ENCODE assay signal across 1 cellular context in the genomic region with DNA sequence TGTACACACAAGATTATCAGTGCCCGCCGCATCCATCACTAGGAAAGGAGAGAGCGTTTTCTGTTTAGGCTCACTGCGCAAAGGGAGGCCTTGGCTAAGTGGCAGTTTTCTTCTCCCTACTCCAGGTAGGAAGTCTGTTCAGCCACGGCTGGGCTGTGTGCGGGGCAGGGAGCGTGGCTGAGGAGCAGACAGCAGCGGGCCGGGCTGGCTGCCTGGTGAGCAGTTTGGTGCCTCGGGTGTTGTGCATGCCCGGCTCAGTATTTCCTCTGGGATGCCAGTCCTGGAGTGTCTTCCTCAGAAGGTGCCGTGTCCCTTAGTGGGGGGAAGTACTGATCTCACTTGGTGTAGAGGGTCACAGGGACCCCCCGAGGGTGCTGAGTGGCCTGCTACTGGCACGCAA.
TF ChIP-seq lines count a peak whose summit lies in the region.

No MANE protein-coding gene starts in this region.

TF ChIP-seq in SK-N-SH treated with all-trans-retinoic acid at 6 μM for 48 hours, 23 proteins besides CTCF, POLR2A, EP300 and RAD21 (continued from another document):
- TF ChIP-seq, protein P1, sequence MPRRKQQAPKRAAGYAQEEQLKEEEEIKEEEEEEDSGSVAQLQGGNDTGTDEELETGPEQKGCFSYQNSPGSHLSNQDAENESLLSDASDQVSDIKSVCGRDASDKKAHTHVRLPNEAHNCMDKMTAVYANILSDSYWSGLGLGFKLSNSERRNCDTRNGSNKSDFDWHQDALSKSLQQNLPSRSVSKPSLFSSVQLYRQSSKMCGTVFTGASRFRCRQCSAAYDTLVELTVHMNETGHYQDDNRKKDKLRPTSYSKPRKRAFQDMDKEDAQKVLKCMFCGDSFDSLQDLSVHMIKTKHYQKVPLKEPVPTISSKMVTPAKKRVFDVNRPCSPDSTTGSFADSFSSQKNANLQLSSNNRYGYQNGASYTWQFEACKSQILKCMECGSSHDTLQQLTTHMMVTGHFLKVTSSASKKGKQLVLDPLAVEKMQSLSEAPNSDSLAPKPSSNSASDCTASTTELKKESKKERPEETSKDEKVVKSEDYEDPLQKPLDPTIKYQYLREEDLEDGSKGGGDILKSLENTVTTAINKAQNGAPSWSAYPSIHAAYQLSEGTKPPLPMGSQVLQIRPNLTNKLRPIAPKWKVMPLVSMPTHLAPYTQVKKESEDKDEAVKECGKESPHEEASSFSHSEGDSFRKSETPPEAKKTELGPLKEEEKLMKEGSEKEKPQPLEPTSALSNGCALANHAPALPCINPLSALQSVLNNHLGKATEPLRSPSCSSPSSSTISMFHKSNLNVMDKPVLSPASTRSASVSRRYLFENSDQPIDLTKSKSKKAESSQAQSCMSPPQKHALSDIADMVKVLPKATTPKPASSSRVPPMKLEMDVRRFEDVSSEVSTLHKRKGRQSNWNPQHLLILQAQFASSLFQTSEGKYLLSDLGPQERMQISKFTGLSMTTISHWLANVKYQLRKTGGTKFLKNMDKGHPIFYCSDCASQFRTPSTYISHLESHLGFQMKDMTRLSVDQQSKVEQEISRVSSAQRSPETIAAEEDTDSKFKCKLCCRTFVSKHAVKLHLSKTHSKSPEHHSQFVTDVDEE (CRISPR knock-in tag; IDR thresholded peaks at IDR 0.05) = no peak
- TF ChIP-seq CSDC2 (CRISPR knock-in tag; IDR thresholded peaks at IDR 0.05) = no peak
- TF ChIP-seq SNAI2 (CRISPR knock-in tag; IDR thresholded peaks at IDR 0.05) = no peak
- TF ChIP-seq ZFP3 (CRISPR knock-in tag; IDR thresholded peaks at IDR 0.05) = no peak
- TF ChIP-seq ESRRG (CRISPR knock-in tag; IDR thresholded peaks at IDR 0.05) = no peak
- TF ChIP-seq ZC3H10 (CRISPR knock-in tag; IDR thresholded peaks at IDR 0.05) = no peak
- TF ChIP-seq OSR1 (CRISPR knock-in tag; IDR thresholded peaks at IDR 0.05) = no peak
- TF ChIP-seq GLIS3 (CRISPR knock-in tag; IDR thresholded peaks at IDR 0.05) = no peak
- no peak for TF ChIP-seq ZNF8 (CRISPR knock-in tag; IDR thresholded peaks at IDR 0.05)
- TF ChIP-seq, protein P2, sequence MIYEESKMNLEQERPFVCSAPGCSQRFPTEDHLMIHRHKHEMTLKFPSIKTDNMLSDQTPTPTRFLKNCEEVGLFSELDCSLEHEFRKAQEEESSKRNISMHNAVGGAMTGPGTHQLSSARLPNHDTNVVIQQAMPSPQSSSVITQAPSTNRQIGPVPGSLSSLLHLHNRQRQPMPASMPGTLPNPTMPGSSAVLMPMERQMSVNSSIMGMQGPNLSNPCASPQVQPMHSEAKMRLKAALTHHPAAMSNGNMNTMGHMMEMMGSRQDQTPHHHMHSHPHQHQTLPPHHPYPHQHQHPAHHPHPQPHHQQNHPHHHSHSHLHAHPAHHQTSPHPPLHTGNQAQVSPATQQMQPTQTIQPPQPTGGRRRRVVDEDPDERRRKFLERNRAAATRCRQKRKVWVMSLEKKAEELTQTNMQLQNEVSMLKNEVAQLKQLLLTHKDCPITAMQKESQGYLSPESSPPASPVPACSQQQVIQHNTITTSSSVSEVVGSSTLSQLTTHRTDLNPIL (CRISPR knock-in tag; IDR thresholded peaks at IDR 0.05; ENCODE audit: low read depth) = no peak
- TF ChIP-seq, protein P3, sequence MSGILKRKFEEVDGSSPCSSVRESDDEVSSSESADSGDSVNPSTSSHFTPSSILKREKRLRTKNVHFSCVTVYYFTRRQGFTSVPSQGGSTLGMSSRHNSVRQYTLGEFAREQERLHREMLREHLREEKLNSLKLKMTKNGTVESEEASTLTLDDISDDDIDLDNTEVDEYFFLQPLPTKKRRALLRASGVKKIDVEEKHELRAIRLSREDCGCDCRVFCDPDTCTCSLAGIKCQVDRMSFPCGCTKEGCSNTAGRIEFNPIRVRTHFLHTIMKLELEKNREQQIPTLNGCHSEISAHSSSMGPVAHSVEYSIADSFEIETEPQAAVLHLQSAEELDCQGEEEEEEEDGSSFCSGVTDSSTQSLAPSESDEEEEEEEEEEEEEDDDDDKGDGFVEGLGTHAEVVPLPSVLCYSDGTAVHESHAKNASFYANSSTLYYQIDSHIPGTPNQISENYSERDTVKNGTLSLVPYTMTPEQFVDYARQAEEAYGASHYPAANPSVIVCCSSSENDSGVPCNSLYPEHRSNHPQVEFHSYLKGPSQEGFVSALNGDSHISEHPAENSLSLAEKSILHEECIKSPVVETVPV (CRISPR knock-in tag; IDR thresholded peaks at IDR 0.05) = no peak
- no peak for TF ChIP-seq ZNF565 (CRISPR knock-in tag; conservative IDR thresholded peaks at IDR 0.05; ENCODE audit: low read depth)
